Comparison of ENCODE assay signal across 1 cellular context in genomic region chr9:97632992-97633858, GRCh38.
TF ChIP-seq lines count a peak whose summit lies in the region.

Gene NCBP1 (plus strand): TSS chr9:97633821. CDS start chr9:97633882, 61 bp downstream.
Gene TSTD2 (minus strand): TSS chr9:97633368. CDS start chr9:97627562, 5,806 bp downstream.

TF ChIP-seq in WTC11, 78 proteins besides CTCF, POLR2A, EP300 and RAD21 (continued from another document and continues in another):
- TF ChIP-seq, protein P1, sequence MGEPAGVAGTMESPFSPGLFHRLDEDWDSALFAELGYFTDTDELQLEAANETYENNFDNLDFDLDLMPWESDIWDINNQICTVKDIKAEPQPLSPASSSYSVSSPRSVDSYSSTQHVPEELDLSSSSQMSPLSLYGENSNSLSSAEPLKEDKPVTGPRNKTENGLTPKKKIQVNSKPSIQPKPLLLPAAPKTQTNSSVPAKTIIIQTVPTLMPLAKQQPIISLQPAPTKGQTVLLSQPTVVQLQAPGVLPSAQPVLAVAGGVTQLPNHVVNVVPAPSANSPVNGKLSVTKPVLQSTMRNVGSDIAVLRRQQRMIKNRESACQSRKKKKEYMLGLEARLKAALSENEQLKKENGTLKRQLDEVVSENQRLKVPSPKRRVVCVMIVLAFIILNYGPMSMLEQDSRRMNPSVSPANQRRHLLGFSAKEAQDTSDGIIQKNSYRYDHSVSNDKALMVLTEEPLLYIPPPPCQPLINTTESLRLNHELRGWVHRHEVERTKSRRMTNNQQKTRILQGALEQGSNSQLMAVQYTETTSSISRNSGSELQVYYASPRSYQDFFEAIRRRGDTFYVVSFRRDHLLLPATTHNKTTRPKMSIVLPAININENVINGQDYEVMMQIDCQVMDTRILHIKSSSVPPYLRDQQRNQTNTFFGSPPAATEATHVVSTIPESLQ (CRISPR knock-in tag; IDR thresholded peaks at IDR 0.05): no peak
- TF ChIP-seq ZNF281 (CRISPR knock-in tag; IDR thresholded peaks at IDR 0.05) (no peak), MLX (CRISPR knock-in tag; IDR thresholded peaks at IDR 0.05) (no peak), FOXJ3 (CRISPR knock-in tag; IDR thresholded peaks at IDR 0.05; ENCODE audit: borderline replicate concordance) (no peak), TP53 (CRISPR knock-in tag; IDR thresholded peaks at IDR 0.05) (peak; percentile 32; the same call in 1 of the 2 replicates), ZNF121 (CRISPR knock-in tag; IDR thresholded peaks at IDR 0.05) (no peak), EMX1 (CRISPR knock-in tag; IDR thresholded peaks at IDR 0.05) (no peak), ZNF396 (CRISPR knock-in tag; IDR thresholded peaks at IDR 0.05; ENCODE audit: borderline replicate concordance) (no peak), ZBTB21 (CRISPR knock-in tag; IDR thresholded peaks at IDR 0.05; ENCODE audit: borderline replicate concordance) (peak; percentile 87; the same call in 1 of the 2 replicates), ZNF317 (CRISPR knock-in tag; IDR thresholded peaks at IDR 0.05; ENCODE audit: borderline replicate concordance, low read depth) (no peak), TCF7 (CRISPR knock-in tag; IDR thresholded peaks at IDR 0.05; ENCODE audit: low read depth) (0 out of 2 replicates have a peak, but pooled peaks have one; percentile 50), CBFB (CRISPR knock-in tag; IDR thresholded peaks at IDR 0.05; ENCODE audit: low read depth) (no peak), SMAD3 (CRISPR knock-in tag; IDR thresholded peaks at IDR 0.05; ENCODE audit: borderline replicate concordance) (no peak), JAZF1 (CRISPR knock-in tag; IDR thresholded peaks at IDR 0.05) (no peak), USF1 (CRISPR knock-in tag; IDR thresholded peaks at IDR 0.05) (peak; percentile 74; the same call in 1 of the 2 replicates), SMAD4 (CRISPR knock-in tag; IDR thresholded peaks at IDR 0.05) (no peak), HMGXB4 (CRISPR knock-in tag; IDR thresholded peaks at IDR 0.05) (peak; percentile 53; the same call in 1 of the 2 replicates), ELF4 (CRISPR knock-in tag; IDR thresholded peaks at IDR 0.05; ENCODE audit: low read depth) (no peak), MYBL2 (CRISPR knock-in tag; IDR thresholded peaks at IDR 0.05) (peak; percentile 88), FOXP1 (CRISPR knock-in tag; IDR thresholded peaks at IDR 0.05; ENCODE audit: borderline replicate concordance) (no peak; the same call in 1 of the 2 replicates), ZNF263 (CRISPR knock-in tag; IDR thresholded peaks at IDR 0.05; ENCODE audit: low read depth) (no peak), JUN (CRISPR knock-in tag; IDR thresholded peaks at IDR 0.05) (0 out of 2 replicates have a peak, but pooled peaks have one; percentile 14), ZNF416 (CRISPR knock-in tag; IDR thresholded peaks at IDR 0.05) (no peak), RORB (CRISPR knock-in tag; IDR thresholded peaks at IDR 0.05) (no peak), FOXK1 (CRISPR knock-in tag; IDR thresholded peaks at IDR 0.05) (peak; percentile 57; the same call in 1 of the 2 replicates), ETV6 (CRISPR knock-in tag; IDR thresholded peaks at IDR 0.05) (peak; percentile 37; the same call in 1 of the 2 replicates), ZNF425 (CRISPR knock-in tag; conservative IDR thresholded peaks at IDR 0.05) (no peak), PRRX2 (CRISPR knock-in tag; IDR thresholded peaks at IDR 0.05) (no peak), NR1H2 (CRISPR knock-in tag; IDR thresholded peaks at IDR 0.05) (no peak), TEAD1 (CRISPR knock-in tag; IDR thresholded peaks at IDR 0.05) (peak; percentile 55; the same call in 1 of the 2 replicates), ZNF232 (CRISPR knock-in tag; IDR thresholded peaks at IDR 0.05) (no peak), RELA (CRISPR knock-in tag; IDR thresholded peaks at IDR 0.05; ENCODE audit: borderline replicate concordance) (no peak)
- TF ChIP-seq, protein P2, sequence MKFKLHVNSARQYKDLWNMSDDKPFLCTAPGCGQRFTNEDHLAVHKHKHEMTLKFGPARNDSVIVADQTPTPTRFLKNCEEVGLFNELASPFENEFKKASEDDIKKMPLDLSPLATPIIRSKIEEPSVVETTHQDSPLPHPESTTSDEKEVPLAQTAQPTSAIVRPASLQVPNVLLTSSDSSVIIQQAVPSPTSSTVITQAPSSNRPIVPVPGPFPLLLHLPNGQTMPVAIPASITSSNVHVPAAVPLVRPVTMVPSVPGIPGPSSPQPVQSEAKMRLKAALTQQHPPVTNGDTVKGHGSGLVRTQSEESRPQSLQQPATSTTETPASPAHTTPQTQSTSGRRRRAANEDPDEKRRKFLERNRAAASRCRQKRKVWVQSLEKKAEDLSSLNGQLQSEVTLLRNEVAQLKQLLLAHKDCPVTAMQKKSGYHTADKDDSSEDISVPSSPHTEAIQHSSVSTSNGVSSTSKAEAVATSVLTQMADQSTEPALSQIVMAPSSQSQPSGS (CRISPR knock-in tag; IDR thresholded peaks at IDR 0.05; ENCODE audit: borderline replicate concordance, low read depth): no peak
- TF ChIP-seq, protein P3, sequence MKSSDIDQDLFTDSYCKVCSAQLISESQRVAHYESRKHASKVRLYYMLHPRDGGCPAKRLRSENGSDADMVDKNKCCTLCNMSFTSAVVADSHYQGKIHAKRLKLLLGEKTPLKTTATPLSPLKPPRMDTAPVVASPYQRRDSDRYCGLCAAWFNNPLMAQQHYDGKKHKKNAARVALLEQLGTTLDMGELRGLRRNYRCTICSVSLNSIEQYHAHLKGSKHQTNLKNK (CRISPR knock-in tag; IDR thresholded peaks at IDR 0.05): no peak
- TF ChIP-seq, protein P4, sequence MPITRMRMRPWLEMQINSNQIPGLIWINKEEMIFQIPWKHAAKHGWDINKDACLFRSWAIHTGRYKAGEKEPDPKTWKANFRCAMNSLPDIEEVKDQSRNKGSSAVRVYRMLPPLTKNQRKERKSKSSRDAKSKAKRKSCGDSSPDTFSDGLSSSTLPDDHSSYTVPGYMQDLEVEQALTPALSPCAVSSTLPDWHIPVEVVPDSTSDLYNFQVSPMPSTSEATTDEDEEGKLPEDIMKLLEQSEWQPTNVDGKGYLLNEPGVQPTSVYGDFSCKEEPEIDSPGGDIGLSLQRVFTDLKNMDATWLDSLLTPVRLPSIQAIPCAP (CRISPR knock-in tag; IDR thresholded peaks at IDR 0.05): no peak
- TF ChIP-seq, protein P5, sequence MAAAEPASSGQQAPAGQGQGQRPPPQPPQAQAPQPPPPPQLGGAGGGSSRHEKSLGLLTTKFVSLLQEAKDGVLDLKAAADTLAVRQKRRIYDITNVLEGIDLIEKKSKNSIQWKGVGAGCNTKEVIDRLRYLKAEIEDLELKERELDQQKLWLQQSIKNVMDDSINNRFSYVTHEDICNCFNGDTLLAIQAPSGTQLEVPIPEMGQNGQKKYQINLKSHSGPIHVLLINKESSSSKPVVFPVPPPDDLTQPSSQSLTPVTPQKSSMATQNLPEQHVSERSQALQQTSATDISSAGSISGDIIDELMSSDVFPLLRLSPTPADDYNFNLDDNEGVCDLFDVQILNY (CRISPR knock-in tag; IDR thresholded peaks at IDR 0.05): no peak
- TF ChIP-seq, protein P6, sequence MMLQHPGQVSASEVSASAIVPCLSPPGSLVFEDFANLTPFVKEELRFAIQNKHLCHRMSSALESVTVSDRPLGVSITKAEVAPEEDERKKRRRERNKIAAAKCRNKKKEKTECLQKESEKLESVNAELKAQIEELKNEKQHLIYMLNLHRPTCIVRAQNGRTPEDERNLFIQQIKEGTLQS (CRISPR knock-in tag; conservative IDR thresholded peaks at IDR 0.05): no peak
- TF ChIP-seq, protein P7, sequence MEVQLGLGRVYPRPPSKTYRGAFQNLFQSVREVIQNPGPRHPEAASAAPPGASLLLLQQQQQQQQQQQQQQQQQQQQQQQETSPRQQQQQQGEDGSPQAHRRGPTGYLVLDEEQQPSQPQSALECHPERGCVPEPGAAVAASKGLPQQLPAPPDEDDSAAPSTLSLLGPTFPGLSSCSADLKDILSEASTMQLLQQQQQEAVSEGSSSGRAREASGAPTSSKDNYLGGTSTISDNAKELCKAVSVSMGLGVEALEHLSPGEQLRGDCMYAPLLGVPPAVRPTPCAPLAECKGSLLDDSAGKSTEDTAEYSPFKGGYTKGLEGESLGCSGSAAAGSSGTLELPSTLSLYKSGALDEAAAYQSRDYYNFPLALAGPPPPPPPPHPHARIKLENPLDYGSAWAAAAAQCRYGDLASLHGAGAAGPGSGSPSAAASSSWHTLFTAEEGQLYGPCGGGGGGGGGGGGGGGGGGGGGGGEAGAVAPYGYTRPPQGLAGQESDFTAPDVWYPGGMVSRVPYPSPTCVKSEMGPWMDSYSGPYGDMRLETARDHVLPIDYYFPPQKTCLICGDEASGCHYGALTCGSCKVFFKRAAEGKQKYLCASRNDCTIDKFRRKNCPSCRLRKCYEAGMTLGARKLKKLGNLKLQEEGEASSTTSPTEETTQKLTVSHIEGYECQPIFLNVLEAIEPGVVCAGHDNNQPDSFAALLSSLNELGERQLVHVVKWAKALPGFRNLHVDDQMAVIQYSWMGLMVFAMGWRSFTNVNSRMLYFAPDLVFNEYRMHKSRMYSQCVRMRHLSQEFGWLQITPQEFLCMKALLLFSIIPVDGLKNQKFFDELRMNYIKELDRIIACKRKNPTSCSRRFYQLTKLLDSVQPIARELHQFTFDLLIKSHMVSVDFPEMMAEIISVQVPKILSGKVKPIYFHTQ (CRISPR knock-in tag; IDR thresholded peaks at IDR 0.05): no peak
- TF ChIP-seq, protein P8, sequence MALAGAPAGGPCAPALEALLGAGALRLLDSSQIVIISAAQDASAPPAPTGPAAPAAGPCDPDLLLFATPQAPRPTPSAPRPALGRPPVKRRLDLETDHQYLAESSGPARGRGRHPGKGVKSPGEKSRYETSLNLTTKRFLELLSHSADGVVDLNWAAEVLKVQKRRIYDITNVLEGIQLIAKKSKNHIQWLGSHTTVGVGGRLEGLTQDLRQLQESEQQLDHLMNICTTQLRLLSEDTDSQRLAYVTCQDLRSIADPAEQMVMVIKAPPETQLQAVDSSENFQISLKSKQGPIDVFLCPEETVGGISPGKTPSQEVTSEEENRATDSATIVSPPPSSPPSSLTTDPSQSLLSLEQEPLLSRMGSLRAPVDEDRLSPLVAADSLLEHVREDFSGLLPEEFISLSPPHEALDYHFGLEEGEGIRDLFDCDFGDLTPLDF (CRISPR knock-in tag; IDR thresholded peaks at IDR 0.05): no peak
